In genomic region chr17:78735832-78736525, GRCh38 we compare ENCODE assay signal across 8 cellular contexts. TPM values are rescaled to one million over a fixed set of nuclear protein-coding genes. Genes with fewer than 3 reads are reported as not detected.
DNase-seq lines count a peak whose midpoint lies in the region; ATAC-seq and TF ChIP-seq lines count a peak whose summit lies in the region.

No MANE protein-coding gene starts in this region.

- ATAC-seq in Right ventricle myocardium superior (ENCODE audit: poor library complexity) (no peak), esophagus mucosa (peak; percentile 87), HG03378 (IDR thresholded peaks at IDR 0.05; ENCODE audit: unreplicated experiment) (no peak)

- peak overlapping the region; percentile 91 for H3K27ac ChIP-seq in left ventricle myocardium inferior (replicated peaks)
- H3K27ac ChIP-seq in RWPE1: peak overlapping the region; percentile 86
- peak overlapping the region; percentile 76 for H3K27ac ChIP-seq in skeletal muscle tissue (ENCODE audit: low read depth, low read length)
- no peak overlapping the region for H3K27ac ChIP-seq in SJCRH30

- CTCF ChIA-PET in RWPE1 (lab: Yijun Ruan, JAX): no interaction called here

- TF ChIP-seq CTCF in left ventricle myocardium inferior (IDR thresholded peaks at IDR 0.05; ENCODE audit: borderline replicate concordance) (no peak), RWPE1 (conservative IDR thresholded peaks at IDR 0.05; ENCODE audit: low read depth) (no peak)

- intact Hi-C loops in left ventricle myocardium inferior (cut with micrococcal nuclease) (no loop called here), Right ventricle myocardium superior (cut with DNase I) (no loop called here)

- peaks cover 98% of the 10 kb centered on the region for H3K4me1 ChIP-seq in left ventricle myocardium inferior
- peaks cover 59 to 65% (median 61%) of the 10 kb centered on the region in 3 donors for H3K4me1 ChIP-seq in skeletal muscle tissue (ENCODE audit: control insufficient read depth in 3 of 3, insufficient read depth in 3 of 3, low read length in 3 of 3)
- H3K4me1 ChIP-seq in SJCRH30: peaks cover 27% of the 10 kb centered on the region

- peak overlapping the region; percentile 64 to 75 (median 66) for H3K9ac ChIP-seq in skeletal muscle tissue (ENCODE audit: low read depth in 1 of 3, low read length in 3 of 3)

- POLR2A ChIA-PET in RWPE1 (lab: Yijun Ruan, JAX; ENCODE audit: low non-redundant PET): no interaction called here

- no peaks in the 10 kb centered on the region for H3K36me3 ChIP-seq in left ventricle myocardium inferior
- no peaks in the 10 kb centered on the region for H3K36me3 ChIP-seq in skeletal muscle tissue (ENCODE audit: control insufficient read depth in 3 of 3, insufficient read depth in 3 of 3, low read length in 3 of 3)
- H3K36me3 ChIP-seq in SJCRH30: no peaks in the 10 kb centered on the region

- no peak for DNase-seq in left ventricle myocardium inferior
- no peak for DNase-seq in Right ventricle myocardium superior
- peak; percentile 69 for DNase-seq in RWPE1 (ENCODE audit: low spot score)
- no peak for DNase-seq in NCI-H446 (lab: John Stamatoyannopoulos, UW)
- no peak for DNase-seq in SJCRH30

- H3K27me3 ChIP-seq in left ventricle myocardium inferior (ENCODE audit: low read depth) (no peaks in the 10 kb centered on the region), skeletal muscle tissue (ENCODE audit: control insufficient read depth in 3 of 3, insufficient read depth in 3 of 3, low read length in 3 of 3) (no peaks in the 10 kb centered on the region), SJCRH30 (no peaks in the 10 kb centered on the region)

- H3K9me3 ChIP-seq in left ventricle myocardium inferior (replicated peaks): no peaks in the 10 kb centered on the region
- no peaks in the 10 kb centered on the region for H3K9me3 ChIP-seq in skeletal muscle tissue (ENCODE audit: control insufficient read depth in 3 of 3, low read length in 3 of 3)
- H3K9me3 ChIP-seq in SJCRH30 (replicated peaks): no peaks in the 10 kb centered on the region

- H3K4me3 ChIP-seq in left ventricle myocardium inferior: peak overlapping the region; percentile 69
- peak overlapping the region; percentile 57 to 67 (median 61) for H3K4me3 ChIP-seq in skeletal muscle tissue (ENCODE audit: low read length in 3 of 3)
- H3K4me3 ChIP-seq in SJCRH30: no peak overlapping the region

RNA-seq across cellular contexts. Expression of gene CYTH1, which starts 46.1 kb away (rescaled TPM):
- total RNA-seq in left ventricle myocardium inferior (28.9 TPM), Right ventricle myocardium superior (32.3 TPM), esophagus mucosa (54.7 TPM), skeletal muscle tissue (17.7 TPM)
- total RNA-seq in SJCRH30 (2014; rRNA removed; shearing (Covaris generic)): 29.1 and 34.0 TPM in 2 replicates
